ENCODE assay signal across 14 cellular contexts in the genomic region with DNA sequence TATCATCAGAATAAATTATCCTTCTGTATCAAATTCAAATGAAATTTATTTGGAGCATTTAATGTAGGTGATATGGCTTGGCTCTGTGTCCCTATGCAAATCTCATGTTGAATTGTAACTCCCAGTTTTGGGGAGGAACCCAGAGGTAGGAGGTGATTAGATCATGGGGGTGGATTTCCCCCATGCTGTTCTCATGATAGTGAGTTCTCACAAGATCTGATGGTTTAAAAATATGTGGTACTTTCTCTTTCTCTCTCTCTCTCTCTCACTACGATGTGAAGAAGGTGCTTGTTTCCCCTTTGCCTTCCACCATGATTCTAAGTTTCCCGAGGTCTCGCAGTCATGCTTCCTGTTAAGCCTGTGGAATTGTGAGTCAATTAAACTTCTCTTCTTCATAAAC.
"Had no signal": no experiment of that assay in that cellular context is flagged by ENCODE, and none has a peak within 500 bp of the region (broad histone marks: within the 10 kb centered on the region; RNA-seq: fewer than 3 reads in every experiment).

No MANE protein-coding gene starts in this region.

- H3K36me3 ChIP-seq: gastroesophageal sphincter, stomach, thoracic aorta had no signal

- ATAC-seq: gastroesophageal sphincter had no signal

- DNase-seq: activated CD4-positive, alpha-beta T cell treated with anti-CD3 and anti-CD28 coated beads, Interleukin-2, amount 50 U/mL, for 1 hour; activated CD4-positive, CD25-positive, alpha-beta regulatory T cell; activated T-cell treated with anti-CD3 and anti-CD28 coated beads for 4 hours; central memory CD4-positive, alpha-beta T cell; cortex of kidney; effector memory CD4-positive, alpha-beta T cell; retina; stimulated activated CD4-positive, alpha-beta T cell treated with anti-CD3 and anti-CD28 coated beads, Interleukin-15, amount 100 ng/mL, for 24 hours; stimulated activated CD4-positive, alpha-beta T cell treated with anti-CD3 and anti-CD28 coated beads, Interleukin-4, amount 100 ng/mL, for 4 hours; stomach had no signal

- H3K4me1 Mint-ChIP-seq: activated naive CD4-positive, alpha-beta T cell treated with anti-CD3 and anti-CD28 coated beads, Interleukin-2, amount 50 U/mL, for 24 hours had no signal

- H3K27me3 ChIP-seq: gastroesophageal sphincter, stomach had no signal

- H3K4me3 ChIP-seq: gastroesophageal sphincter, stomach, thoracic aorta had no signal

- H3K9me3 ChIP-seq: gastroesophageal sphincter, stomach, thoracic aorta had no signal

- H3K36me3 Mint-ChIP-seq: activated naive CD4-positive, alpha-beta T cell treated with anti-CD3 and anti-CD28 coated beads, Interleukin-2, amount 50 U/mL, for 24 hours had no signal

- H3K27me3 Mint-ChIP-seq: activated naive CD4-positive, alpha-beta T cell treated with anti-CD3 and anti-CD28 coated beads, Interleukin-2, amount 50 U/mL, for 24 hours had no signal

- H3K4me3 Mint-ChIP-seq: activated naive CD4-positive, alpha-beta T cell treated with anti-CD3 and anti-CD28 coated beads, Interleukin-2, amount 50 U/mL, for 24 hours had no signal

- H3K27ac ChIP-seq: gastroesophageal sphincter, stomach, thoracic aorta had no signal

- H3K4me1 ChIP-seq: gastroesophageal sphincter, stomach had no signal

- H3K27ac Mint-ChIP-seq: activated naive CD4-positive, alpha-beta T cell treated with anti-CD3 and anti-CD28 coated beads, Interleukin-2, amount 50 U/mL, for 24 hours; activated T-helper 2 cell treated with anti-CD3 and anti-CD28 coated beads, Interferon-gamma antibody, Interleukin-2, Interleukin-4, amounts not matched to agents 10 μg/mL and 5 μg/mL and 100 μg/mL, durations not matched to agents 14 hours and 24 hours and 36 hours had no signal

- H3K9me3 Mint-ChIP-seq: activated naive CD4-positive, alpha-beta T cell treated with anti-CD3 and anti-CD28 coated beads, Interleukin-2, amount 50 U/mL, for 24 hours; activated T-helper 2 cell treated with anti-CD3 and anti-CD28 coated beads, Interferon-gamma antibody, Interleukin-2, Interleukin-4, amounts not matched to agents 10 μg/mL and 5 μg/mL and 100 μg/mL, durations not matched to agents 14 hours and 24 hours and 36 hours had no signal
